Comparison of ENCODE assay signal across 8 cellular contexts in the genomic region with DNA sequence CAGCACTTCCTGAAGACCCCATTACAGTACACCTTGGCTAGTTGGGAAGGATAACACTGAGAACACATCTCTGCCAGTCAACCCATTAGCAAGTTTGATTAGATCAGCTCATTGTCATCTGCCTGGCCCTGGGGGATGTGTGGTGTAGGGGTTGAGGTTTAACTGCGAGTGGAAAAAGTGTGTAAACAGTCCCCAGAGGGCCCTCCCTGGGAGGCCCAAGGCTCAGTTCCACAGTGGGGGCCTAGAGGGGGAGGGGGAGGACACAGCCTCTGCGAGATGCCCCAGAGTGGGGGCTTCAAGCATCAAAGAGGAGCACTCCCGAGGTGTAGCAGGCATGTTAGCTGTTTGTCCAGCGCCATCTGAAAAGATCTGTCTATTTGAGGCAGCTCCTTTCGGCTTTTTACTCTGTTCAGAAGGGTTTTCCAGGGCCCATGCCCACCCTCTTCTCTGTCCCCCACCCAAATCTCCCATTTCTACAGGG. TPM values are rescaled to one million over a fixed set of nuclear protein-coding genes. Genes with fewer than 3 reads are reported as not detected.
DNase-seq lines count a peak whose midpoint lies in the region; ATAC-seq and TF ChIP-seq lines count a peak whose summit lies in the region.

No MANE protein-coding gene starts in this region.

- H3K4me1 ChIP-seq in OCI-LY7 (ENCODE audit: insufficient read depth, low read length, poor library complexity, severe bottlenecking): peaks cover 91% of the 10 kb centered on the region

- TF ChIP-seq CTCF in OCI-LY7 (conservative IDR thresholded peaks at IDR 0.05; ENCODE audit: low read length) (no peak), brain microvascular endothelial cell (IDR thresholded peaks at IDR 0.05; ENCODE audit: low read depth, low read length, missing control alignments) (no peak)

- ATAC-seq in GM21367 (IDR thresholded peaks at IDR 0.05; ENCODE audit: unreplicated experiment) (peak; percentile 27), GM19467 (IDR thresholded peaks at IDR 0.05; ENCODE audit: unreplicated experiment) (no peak), GM19452 (IDR thresholded peaks at IDR 0.05; ENCODE audit: unreplicated experiment) (no peak)
- peak; percentile 86 for ATAC-seq in activated naive CD8-positive, alpha-beta T cell treated with anti-CD3 and anti-CD28 coated beads, Interleukin-2, amount 50 U/mL, for 24 hours

- H3K27ac Mint-ChIP-seq in activated naive CD8-positive, alpha-beta T cell treated with anti-CD3 and anti-CD28 coated beads, Interleukin-2, amount 50 U/mL, for 24 hours: peak overlapping the region; percentile 93

- no peaks in the 10 kb centered on the region for H3K36me3 Mint-ChIP-seq in activated naive CD8-positive, alpha-beta T cell treated with anti-CD3 and anti-CD28 coated beads, Interleukin-2, amount 50 U/mL, for 24 hours (ENCODE audit: low read depth)

- BruUV-seq in OCI-LY7 (replicated peaks; lab: Mats Ljungman, UMichigan): TSS peak; percentile 75

- no peaks in the 10 kb centered on the region for H3K27me3 ChIP-seq in brain microvascular endothelial cell (replicated peaks)

- H3K36me3 ChIP-seq in OCI-LY7 (ENCODE audit: insufficient read depth, low read length) (no peaks in the 10 kb centered on the region), brain microvascular endothelial cell (replicated peaks) (no peaks in the 10 kb centered on the region)

- POLR2A ChIA-PET in OCI-LY7 (lab: Charles Lee): interaction anchor here (0.6 to 2.5 kb wide), 9 partner anchors 8 to 54 kb away, joined by 4 to 17 read pairs (median 5); a partner anchor contains a TSS

- CTCF ChIA-PET in OCI-LY7 (lab: Charles Lee; ENCODE audit: unreplicated experiment): interaction anchor here (0.6 to 1.7 kb wide), 3 partner anchors 9 to 64 kb away, joined by 3 to 7 read pairs (median 4); no protein-coding TSS in a partner anchor

- no peaks in the 10 kb centered on the region for H3K9me3 ChIP-seq in OCI-LY7 (ENCODE audit: low read length)

- no peaks in the 10 kb centered on the region for H3K9me2 ChIP-seq in OCI-LY7 (ENCODE audit: insufficient read depth, low read length)

- no peaks in the 10 kb centered on the region for H3K27me3 Mint-ChIP-seq in activated naive CD8-positive, alpha-beta T cell treated with anti-CD3 and anti-CD28 coated beads, Interleukin-2, amount 50 U/mL, for 24 hours

- peak overlapping the region; percentile 94 for H3K4me2 ChIP-seq in OCI-LY7 (ENCODE audit: low read length)

- intact Hi-C loops in OCI-LY7 (cut with micrococcal nuclease; ENCODE audit: unreplicated experiment): no loop called here

- peak overlapping the region; percentile 74 for H3K4me3 Mint-ChIP-seq in activated naive CD8-positive, alpha-beta T cell treated with anti-CD3 and anti-CD28 coated beads, Interleukin-2, amount 50 U/mL, for 24 hours

- peak; percentile 86 for DNase-seq in OCI-LY7 (ENCODE audit: low spot score)
- peak; percentile 72 for DNase-seq in activated naive CD8-positive, alpha-beta T cell treated with anti-CD3 and anti-CD28 coated beads, Interleukin-2, amount 50 U/mL, for 24 hours
- DNase-seq in stimulated activated CD4-positive, alpha-beta T cell treated with anti-CD3 and anti-CD28 coated beads, Interleukin-1b, Interleukin-23, amount 100 ng/mL, for 48 hours: peak; percentile 69
- no peak for DNase-seq in NCI-H524 (lab: John Stamatoyannopoulos, UW)
- DNase-seq in brain microvascular endothelial cell: no peak

- peaks cover 73% of the 10 kb centered on the region for H3K4me1 Mint-ChIP-seq in activated naive CD8-positive, alpha-beta T cell treated with anti-CD3 and anti-CD28 coated beads, Interleukin-2, amount 50 U/mL, for 24 hours

- no peaks in the 10 kb centered on the region for H4K20me1 ChIP-seq in OCI-LY7 (ENCODE audit: insufficient read depth, low read length)

- in situ Hi-C loops in brain microvascular endothelial cell (cut with HindIII; ENCODE audit: low pct_ligation_motif_present, low sequenced_read_pairs): no loop called here

- H3K27ac ChIP-seq in OCI-LY7 (ENCODE audit: low read depth, low read length, poor library complexity, severe bottlenecking) (peak overlapping the region; percentile 72), brain microvascular endothelial cell (no peak overlapping the region)

- H3K4me3 ChIP-seq in OCI-LY7 (ENCODE audit: low read depth, low read length, poor library complexity, severe bottlenecking) (peak overlapping the region; percentile 59), brain microvascular endothelial cell (ENCODE audit: low read depth, low read length) (no peak overlapping the region)

- peaks cover 14% of the 10 kb centered on the region; the same call in 1 of the 2 replicates for H3K79me2 ChIP-seq in OCI-LY7 (ENCODE audit: insufficient read depth, low read depth, low read length)

- H3K9me3 Mint-ChIP-seq in activated naive CD8-positive, alpha-beta T cell treated with anti-CD3 and anti-CD28 coated beads, Interleukin-2, amount 50 U/mL, for 24 hours: no peaks in the 10 kb centered on the region

- peak overlapping the region; percentile 38; the same call in 1 of the 2 replicates for H2AFZ ChIP-seq in OCI-LY7 (ENCODE audit: low read length)

RNA-seq across cellular contexts. Expression of a gene that starts 0.3 kb away (rescaled TPM):
- 7.7 and 14.4 TPM in 2 replicates for total RNA-seq in OCI-LY7 (2014; rRNA removed; shearing (Covaris generic))
- total RNA-seq in OCI-LY7 (2022): 25.3 and 25.6 TPM in 2 replicates

RNA-seq across cellular contexts. Expression of a gene that starts 11.8 kb away (rescaled TPM):
- total RNA-seq in OCI-LY7 (2014; rRNA removed; shearing (Covaris generic)): 3.6 and 4.4 TPM in 2 replicates
- 9.3 and 9.4 TPM in 2 replicates for total RNA-seq in OCI-LY7 (2022)

RNA-seq across cellular contexts. Expression of a gene that starts 27.5 kb away (rescaled TPM):
- total RNA-seq in OCI-LY7 (2014; rRNA removed; shearing (Covaris generic)): 27.1 and 38.1 TPM in 2 replicates
- total RNA-seq in OCI-LY7 (2022): 30.8 and 37.0 TPM in 2 replicates

RNA-seq across cellular contexts. Expression of a gene that starts 28.2 kb away (rescaled TPM):
- total RNA-seq in OCI-LY7 (2014; rRNA removed; shearing (Covaris generic)): 287 and 319 TPM in 2 replicates
- total RNA-seq in OCI-LY7 (2022): 247 and 267 TPM in 2 replicates

RNA-seq across cellular contexts. Expression of a gene that starts 53.8 kb away (rescaled TPM):
- 48.2 and 48.6 TPM in 2 replicates for total RNA-seq in OCI-LY7 (2014; rRNA removed; shearing (Covaris generic))
- total RNA-seq in OCI-LY7 (2022): 95.5 and 109 TPM in 2 replicates

Comparison
In these comparisons a context has a peak if more than half of its experiments do, and no peak if none do; other contexts are left out.
1. ATAC-seq: peak in GM21367 (single experiment) and activated naive CD8-positive, alpha-beta T cell treated with anti-CD3 and anti-CD28 coated beads, Interleukin-2, amount 50 U/mL, for 24 hours (single experiment); none in GM19467 (single experiment) and GM19452 (single experiment).
2. DNase-seq: peak in OCI-LY7 (single experiment), activated naive CD8-positive, alpha-beta T cell treated with anti-CD3 and anti-CD28 coated beads, Interleukin-2, amount 50 U/mL, for 24 hours (single experiment) and stimulated activated CD4-positive, alpha-beta T cell treated with anti-CD3 and anti-CD28 coated beads, Interleukin-1b, Interleukin-23, amount 100 ng/mL, for 48 hours (single experiment); none in NCI-H524 (0 of 2) and brain microvascular endothelial cell (single experiment).